In the genomic region with DNA sequence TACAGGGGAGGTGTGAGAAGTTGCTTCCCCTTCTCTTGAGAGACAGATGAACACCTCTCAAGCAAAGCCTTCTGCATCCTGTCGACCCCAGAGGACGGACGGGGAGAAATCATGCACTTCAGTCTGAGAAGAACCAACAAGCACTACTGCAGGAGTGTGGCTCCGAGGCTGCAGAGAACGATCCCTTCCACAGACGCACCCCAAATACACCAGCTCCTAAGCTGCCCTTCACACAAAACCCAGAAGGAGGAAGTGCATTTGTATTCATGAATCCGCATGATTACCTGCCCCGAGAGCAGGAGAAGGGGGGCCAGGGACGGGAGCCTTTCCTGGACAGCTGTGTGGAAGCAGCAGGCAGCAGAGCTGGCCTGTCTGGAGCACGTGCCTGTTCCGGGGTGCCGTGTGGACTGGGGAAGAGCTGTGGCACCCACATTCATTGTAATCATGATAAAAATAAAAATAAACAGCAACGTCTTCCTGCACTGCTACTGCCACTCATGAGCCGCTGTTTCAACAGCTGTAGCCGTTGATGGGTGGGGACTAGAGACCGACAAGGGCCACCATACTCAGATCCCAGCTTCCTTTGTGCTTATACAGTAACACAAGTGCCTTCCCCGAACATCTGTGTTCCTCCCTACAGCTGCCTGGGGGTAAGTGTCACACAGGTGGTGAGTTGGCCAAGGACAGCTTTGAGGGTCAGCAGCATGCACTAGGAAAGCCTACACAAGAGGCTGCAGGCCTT, we compare ENCODE assay signal across 11 cellular contexts. TPM values are rescaled to one million over a fixed set of nuclear protein-coding genes. Genes with fewer than 3 reads are reported as not detected.
DNase-seq lines count a peak whose midpoint lies in the region; ATAC-seq, FAIRE-seq and TF ChIP-seq lines count a peak whose summit lies in the region.
"Had no signal": no experiment of that assay in that cellular context is flagged by ENCODE, and none has a peak within 500 bp of the region (broad histone marks: within the 10 kb centered on the region; RNA-seq: fewer than 3 reads in every experiment).

No MANE protein-coding gene starts in this region.

- peak; percentile 64 for FAIRE-seq in GM19239 (lab: Jason Lieb, UNC)

- DNase-seq in CD4-positive, alpha-beta T cell, result no peak
- DNase-seq in GM19239 (ENCODE audit: insufficient read length, low spot score) (no peak), RWPE2 (ENCODE audit: low spot score) (no peak), memory B cell (ENCODE audit: low spot score in 2 of 2) (peak in 1 of 2 donors; percentile 22), NCI-H2107 (lab: John Stamatoyannopoulos, UW) (no peak), caudate nucleus (lab: John Stamatoyannopoulos, UW) (no peak), GOT3 (lab: John Stamatoyannopoulos, UW) (no peak), mucosa of descending colon (no peak)
- DNase-seq: activated T-cell treated with anti-CD3 and anti-CD28 coated beads for 4 hours, NCI-H146 had no signal

- POLR2A ChIA-PET in CD4-positive, alpha-beta T cell (lab: Charles Lee), result interaction anchor here (0.8 to 1.9 kb wide), 4 partner anchors 9 to 37 kb away, joined by 3 to 5 read pairs (median 4); no protein-coding TSS in a partner anchor

- ATAC-seq in CD4-positive, alpha-beta T cell (ENCODE audit: poor library complexity), result peak; percentile 49
- 0 out of 3 replicates have a peak, but pooled peaks have one; percentile 19 for ATAC-seq in RWPE2 (ENCODE audit: low read depth)
- peak; percentile 77 for ATAC-seq in memory B cell (ENCODE audit: low read depth)
- ATAC-seq in mucosa of descending colon, result no peak

- no peaks in the 10 kb centered on the region for H3K9me3 Mint-ChIP-seq in CD4-positive, alpha-beta T cell
- no peaks in the 10 kb centered on the region for H3K9me3 Mint-ChIP-seq in memory B cell

- peaks cover 45% of the 10 kb centered on the region for H3K36me3 Mint-ChIP-seq in CD4-positive, alpha-beta T cell (ENCODE audit: low read depth)
- H3K36me3 Mint-ChIP-seq in memory B cell, result peaks cover 23% of the 10 kb centered on the region

- H3K36me3 ChIP-seq in RWPE2 (ENCODE audit: low read depth) (peaks cover 11% of the 10 kb centered on the region; the same call in 1 of the 2 replicates), mucosa of descending colon (ENCODE audit: low read depth) (no peaks in the 10 kb centered on the region)

- H3K4me1 Mint-ChIP-seq in CD4-positive, alpha-beta T cell (ENCODE audit: low read depth), result peaks cover 16% of the 10 kb centered on the region
- H3K4me1 Mint-ChIP-seq in memory B cell, result peaks cover 10% of the 10 kb centered on the region

- H3K4me3 Mint-ChIP-seq in CD4-positive, alpha-beta T cell, result peak overlapping the region; percentile 43
- H3K4me3 Mint-ChIP-seq in memory B cell, result peak overlapping the region; percentile 75

- no peaks in the 10 kb centered on the region for H3K27me3 ChIP-seq in CD4-positive, alpha-beta T cell (ENCODE audit: control insufficient read depth, insufficient read depth, low read length)
- H3K27me3 ChIP-seq in RWPE2 (ENCODE audit: insufficient read depth, poor library complexity, severe bottlenecking), result no peaks in the 10 kb centered on the region

- peak overlapping the region; percentile 52 for H3K27ac Mint-ChIP-seq in CD4-positive, alpha-beta T cell
- peak overlapping the region; percentile 64 for H3K27ac Mint-ChIP-seq in memory B cell

- H3K9me3 ChIP-seq in CD4-positive, alpha-beta T cell (ENCODE audit: control insufficient read depth, low read length), result no peaks in the 10 kb centered on the region
- H3K9me3 ChIP-seq in RWPE2 (ENCODE audit: severe bottlenecking) (no peaks in the 10 kb centered on the region), mucosa of descending colon (no peaks in the 10 kb centered on the region)

- H3K4me3 ChIP-seq in RWPE2 (ENCODE audit: severe bottlenecking) (no peak overlapping the region), mucosa of descending colon (no peak overlapping the region)

- CTCF ChIA-PET in CD4-positive, alpha-beta T cell (lab: Charles Lee), result interaction anchor here (1.0 kb wide), 1 partner anchor 38 kb away, joined by 3 read pairs; no protein-coding TSS in a partner anchor

- no peaks in the 10 kb centered on the region for H3K4me1 ChIP-seq in RWPE2 (ENCODE audit: insufficient read depth, poor library complexity, severe bottlenecking)
- H3K4me1 ChIP-seq in mucosa of descending colon (ENCODE audit: low read depth), result no peaks in the 10 kb centered on the region

- H3K27ac ChIP-seq in CD4-positive, alpha-beta T cell (ENCODE audit: low read depth, low read length), result no peak overlapping the region
- H3K27ac ChIP-seq in RWPE2 (ENCODE audit: poor library complexity, severe bottlenecking), result no peak overlapping the region
- no peak overlapping the region for H3K27ac ChIP-seq in caudate nucleus (ENCODE audit: low read depth, low read length)
- H3K27ac ChIP-seq: epithelial cell of prostate had no signal

- intact Hi-C loops in CD4-positive, alpha-beta T cell (cut with DNase I, micrococcal nuclease), result no loop called here
- intact Hi-C loops in mucosa of descending colon (cut with DNase I, micrococcal nuclease), result no loop called here

- TF ChIP-seq CTCF in CD4-positive, alpha-beta T cell (IDR thresholded peaks at IDR 0.05), result no peak
- no peak for TF ChIP-seq CTCF in RWPE2 (IDR thresholded peaks at IDR 0.05; ENCODE audit: poor library complexity, severe bottlenecking)
- TF ChIP-seq CTCF in mucosa of descending colon (IDR thresholded peaks at IDR 0.05), result no peak

- no peaks in the 10 kb centered on the region for H3K27me3 Mint-ChIP-seq in CD4-positive, alpha-beta T cell
- no peaks in the 10 kb centered on the region for H3K27me3 Mint-ChIP-seq in memory B cell

RNA-seq across cellular contexts. Expression of gene ACSL1, which starts 42.9 kb away (rescaled TPM):
- total RNA-seq in CD4-positive, alpha-beta T cell, result 10 to 100 TPM; 12.4 to 12.5 TPM
- 10 to 100 TPM; 37.4 to 51.4 (median 39.0) TPM for total RNA-seq in mucosa of descending colon

RNA-seq across cellular contexts. Expression of gene CENPU, which starts 49.0 kb away (rescaled TPM):
- total RNA-seq in CD4-positive, alpha-beta T cell, result 1 to 10 TPM; 1.9 to 2.8 TPM
- total RNA-seq in mucosa of descending colon, result 10 to 100 TPM in 1 of 3 donors, 1 to 10 TPM in 2; 5.1 to 19.5 (median 9.5) TPM
